12 cellular contexts compared by ENCODE assay signal in genomic region chr7:139734395-139734794, GRCh38. TPM values are rescaled to one million over a fixed set of nuclear protein-coding genes. Genes with fewer than 3 reads are reported as not detected.
DNase-seq lines count a peak whose midpoint lies in the region; ATAC-seq, FAIRE-seq and TF ChIP-seq lines count a peak whose summit lies in the region.
"Had no signal": no experiment of that assay in that cellular context is flagged by ENCODE, and none has a peak within 500 bp of the region (broad histone marks: within the 10 kb centered on the region; RNA-seq: fewer than 3 reads in every experiment).

No MANE protein-coding gene starts in this region.

- no peak for ATAC-seq in HG03469 (IDR thresholded peaks at IDR 0.05; ENCODE audit: unreplicated experiment)
- ATAC-seq: activated naive CD4-positive, alpha-beta T cell treated with anti-CD3 and anti-CD28 coated beads, Interleukin-2, amount 50 U/mL, for 72 hours had no signal

- H3K4me1 ChIP-seq in mesodermal cell (ENCODE audit: control insufficient read depth, insufficient read depth, low read length, poor library complexity, severe bottlenecking), result peaks cover 5% of the 10 kb centered on the region
- peaks cover 39 to 57% (median 45%) of the 10 kb centered on the region in 4 donors for H3K4me1 ChIP-seq in transverse colon

- H3K4me3 Mint-ChIP-seq in immature natural killer cell, result no peak overlapping the region
- H3K4me3 Mint-ChIP-seq in activated CD4-positive, alpha-beta T cell treated with anti-CD3 and anti-CD28 coated beads, Interleukin-2, amount 10 ng/mL, durations not matched to agents 7 days and 5 days, result no peak overlapping the region

- H3K9me3 Mint-ChIP-seq in immature natural killer cell, result no peaks in the 10 kb centered on the region
- H3K9me3 Mint-ChIP-seq in activated CD4-positive, alpha-beta T cell treated with anti-CD3 and anti-CD28 coated beads, Interleukin-2, amount 10 ng/mL, durations not matched to agents 7 days and 5 days, result peaks cover 21% of the 10 kb centered on the region

- intact Hi-C loops in transverse colon (cut with DNase I; ENCODE audit: low total_unique reads), result no loop called here

- H3K36me3 ChIP-seq in mesodermal cell (ENCODE audit: control insufficient read depth, insufficient read depth, low read length) (peaks cover 7% of the 10 kb centered on the region), transverse colon (no peaks in the 10 kb centered on the region), H7 (replicated peaks; ENCODE audit: control insufficient read depth, insufficient read depth, low read length) (no peaks in the 10 kb centered on the region)

- peak overlapping the region; percentile 43 for H3K27ac ChIP-seq in mesodermal cell (ENCODE audit: low read depth, low read length, severe bottlenecking)
- peak overlapping the region in 2 of 4 donors; percentile 30 to 38 for H3K27ac ChIP-seq in transverse colon

- H3K36me3 Mint-ChIP-seq in immature natural killer cell, result no peaks in the 10 kb centered on the region
- peaks cover 20% of the 10 kb centered on the region for H3K36me3 Mint-ChIP-seq in activated CD4-positive, alpha-beta T cell treated with anti-CD3 and anti-CD28 coated beads, Interleukin-2, amount 10 ng/mL, durations not matched to agents 7 days and 5 days (ENCODE audit: low read depth)

- H3K27me3 ChIP-seq in transverse colon (no peaks in the 10 kb centered on the region), H7 (ENCODE audit: control insufficient read depth, insufficient read depth, low read length) (no peaks in the 10 kb centered on the region)

- WGBS in mesodermal cell (ENCODE audit: insufficient coverage in 2 of 2), 2 experiments, result 100% methylated on average over 2 of the region's 2 CpGs; no CpG with 5 or more reads in 1 of the 2 experiments
- 83% methylated on average over 2 of the region's 2 CpGs; no CpG with 5 or more reads in 1 of the 2 donors for WGBS in transverse colon (ENCODE audit: low coverage in 1 of 2), 2 donors

- TF ChIP-seq EP300 in transverse colon (IDR thresholded peaks at IDR 0.05; ENCODE audit: low read depth), result peak; percentile 89

- H3K4me3 ChIP-seq in epithelial cell of proximal tubule (ENCODE audit: low read depth, low read length) (no peak overlapping the region), mesodermal cell (ENCODE audit: extremely low read depth, insufficient read depth, low read length, poor library complexity, severe bottlenecking) (no peak overlapping the region), transverse colon (no peak overlapping the region), H7 (ENCODE audit: insufficient read depth, low read depth, low read length) (no peak overlapping the region)

- CTCF ChIA-PET in activated CD4-positive, alpha-beta T cell treated with anti-CD3 and anti-CD28 coated beads, Interleukin-2, amount 10 ng/mL, durations not matched to agents 7 days and 5 days (lab: Charles Lee), result no interaction called here

- in situ Hi-C loops in transverse colon (cut with MboI; ENCODE audit: low pct_ligation_motif_present in 1 of 4, low pct_unique_long_range_greater_than_20kb in 1 of 4, low sequenced_read_pairs in 3 of 4), result no loop called here

- DNase-seq in RCC 7860 (ENCODE audit: low spot score) (peak; percentile 92), epithelial cell of proximal tubule (ENCODE audit: low read depth) (peak; percentile 78), transverse colon (peak; percentile 7), H7 (no peak), immature natural killer cell (no peak)
- DNase-seq in activated CD4-positive, alpha-beta T cell treated with anti-CD3 and anti-CD28 coated beads, Interleukin-2, amount 10 ng/mL, durations not matched to agents 7 days and 5 days, result no peak
- DNase-seq: NCI-H2107; stimulated activated CD4-positive, alpha-beta T cell treated with anti-CD3 and anti-CD28 coated beads, Interleukin-4, amount 100 ng/mL, for 1 hour had no signal

- FAIRE-seq in RCC 7860 (lab: Jason Lieb, UNC), result peak; percentile 78
- FAIRE-seq: TTC549 had no signal

- POLR2A ChIA-PET in activated CD4-positive, alpha-beta T cell treated with anti-CD3 and anti-CD28 coated beads, Interleukin-2, amount 10 ng/mL, durations not matched to agents 7 days and 5 days (lab: Charles Lee), result no interaction called here

- peaks cover 0 to 4% (median 0%) of the 10 kb centered on the region in 3 donors for H3K27me3 Mint-ChIP-seq in immature natural killer cell (ENCODE audit: low read depth in 3 of 3)
- no peaks in the 10 kb centered on the region for H3K27me3 Mint-ChIP-seq in activated CD4-positive, alpha-beta T cell treated with anti-CD3 and anti-CD28 coated beads, Interleukin-2, amount 10 ng/mL, durations not matched to agents 7 days and 5 days

- peaks cover 90 to 98% of the 10 kb centered on the region in 2 donors for H3K4me1 Mint-ChIP-seq in immature natural killer cell
- peaks cover 70% of the 10 kb centered on the region for H3K4me1 Mint-ChIP-seq in activated CD4-positive, alpha-beta T cell treated with anti-CD3 and anti-CD28 coated beads, Interleukin-2, amount 10 ng/mL, durations not matched to agents 7 days and 5 days

- TF ChIP-seq CTCF in epithelial cell of proximal tubule (conservative IDR thresholded peaks at IDR 0.05; ENCODE audit: low read depth, low read length), result no peak
- no peak for TF ChIP-seq CTCF in transverse colon (IDR thresholded peaks at IDR 0.05)

- H3K27ac Mint-ChIP-seq in immature natural killer cell, result peak overlapping the region in 1 of 6 donors; percentile 47
- H3K27ac Mint-ChIP-seq in activated CD4-positive, alpha-beta T cell treated with anti-CD3 and anti-CD28 coated beads, Interleukin-2, amount 10 ng/mL, durations not matched to agents 7 days and 5 days, result no peak overlapping the region
- H3K27ac Mint-ChIP-seq: activated naive CD4-positive, alpha-beta T cell treated with anti-CD3 and anti-CD28 coated beads, Interleukin-2, amount 50 U/mL, for 72 hours had no signal

- no peak for TF ChIP-seq POLR2A in transverse colon (IDR thresholded peaks at IDR 0.05)

- H3K9me3 ChIP-seq in mesodermal cell (ENCODE audit: control insufficient read depth, low read length) (no peaks in the 10 kb centered on the region), transverse colon (no peaks in the 10 kb centered on the region)

RNA-seq across cellular contexts. Expression of gene HIPK2, which starts 43.4 kb away (rescaled TPM):
- total RNA-seq in epithelial cell of proximal tubule, result 45.1 and 46.4 TPM in 2 replicates
- polyA plus RNA-seq in mesodermal cell (2013, experiment 1 of 2), result 19.7 TPM
- 15.8 TPM for polyA plus RNA-seq in mesodermal cell (2013, experiment 2 of 2)
- 10 to 100 TPM; 27.3 to 40.3 (median 33.6) TPM for total RNA-seq in transverse colon
- total RNA-seq in H7 (2014; rRNA removed; shearing (Covaris generic)), result 8.6 and 9.1 TPM in 2 replicates
- 10 to 100 TPM in 1 of 3 donors, 1 to 10 TPM in 2; 3.5 to 14.2 (median 3.7) TPM for polyA plus RNA-seq in immature natural killer cell
- total RNA-seq in activated CD4-positive, alpha-beta T cell treated with anti-CD3 and anti-CD28 coated beads, Interleukin-2, amount 10 ng/mL, durations not matched to agents 7 days and 5 days, result 10 to 100 TPM; 22.5 to 27.5 TPM

Comparison
In these comparisons a context has a peak if more than half of its experiments do, and no peak if none do; other contexts are left out.
1. DNase-seq: peak in RCC 7860 (single experiment), epithelial cell of proximal tubule (single experiment) and transverse colon (single experiment); none in H7 (single experiment), immature natural killer cell (0 of 3) and activated CD4-positive, alpha-beta T cell treated with anti-CD3 and anti-CD28 coated beads, Interleukin-2, amount 10 ng/mL, durations not matched to agents 7 days and 5 days (single experiment).